ENCODE assay signal across 14 cellular contexts in the genomic region with DNA sequence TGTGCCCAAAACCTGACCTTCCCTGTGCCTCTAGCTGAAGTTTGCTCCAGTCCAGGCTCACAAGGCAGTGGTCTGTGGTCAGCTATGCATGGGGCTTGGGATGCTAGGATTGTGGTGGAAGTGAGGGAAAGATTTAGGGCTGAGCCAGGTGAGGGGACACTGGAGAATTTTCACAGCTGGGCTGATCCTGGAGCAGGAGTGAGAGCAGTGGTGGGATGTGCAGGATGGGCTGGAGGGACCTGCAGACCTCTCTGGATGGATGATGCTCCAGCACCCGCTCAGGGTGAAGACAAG. TPM values are rescaled to one million over a fixed set of nuclear protein-coding genes. Genes with fewer than 3 reads are reported as not detected.
DNase-seq lines count a peak whose midpoint lies in the region; ATAC-seq and TF ChIP-seq lines count a peak whose summit lies in the region.
"Had no signal": no experiment of that assay in that cellular context is flagged by ENCODE, and none has a peak within 500 bp of the region (broad histone marks: within the 10 kb centered on the region; RNA-seq: fewer than 3 reads in every experiment).

No MANE protein-coding gene starts in this region.

- H3F3A ChIP-seq in SK-N-SH (replicated peaks; ENCODE audit: insufficient read depth) = no peaks in the 10 kb centered on the region

- H3K27ac ChIP-seq in SK-N-SH (ENCODE audit: low read depth in 2 of 2, low read length in 1 of 2) (no peak overlapping the region), RWPE2 (ENCODE audit: poor library complexity, severe bottlenecking) (no peak overlapping the region), upper lobe of right lung (no peak overlapping the region), A673 (ENCODE audit: low read depth, low read length, poor library complexity, severe bottlenecking) (no peak overlapping the region)
- H3K27ac ChIP-seq: RWPE1 had no signal

- no peak overlapping the region for H3K4me2 ChIP-seq in SK-N-SH

- H3K79me2 ChIP-seq in SK-N-SH (ENCODE audit: insufficient read depth) = no peaks in the 10 kb centered on the region

- no peaks in the 10 kb centered on the region for H3K36me3 Mint-ChIP-seq in glutamatergic neuron (ENCODE audit: unreplicated experiment)
- H3K36me3 Mint-ChIP-seq: IgD-negative memory B cell had no signal

- H3K4me3 ChIP-seq in SK-N-SH (ENCODE audit: low read depth in 2 of 2, low read length in 1 of 2) (no peak overlapping the region), RWPE2 (ENCODE audit: severe bottlenecking) (no peak overlapping the region), upper lobe of right lung (no peak overlapping the region), A673 (ENCODE audit: low read depth, low read length, poor library complexity, severe bottlenecking) (no peak overlapping the region)

- no peak overlapping the region for H3K9ac ChIP-seq in SK-N-SH

- TF ChIP-seq CTCF in SK-N-SH (IDR thresholded peaks at IDR 0.05) (peak; percentile 1; the same call in 1 of the 2 replicates), RWPE2 (IDR thresholded peaks at IDR 0.05; ENCODE audit: poor library complexity, severe bottlenecking) (peak; percentile 23), glutamatergic neuron (IDR thresholded peaks at IDR 0.05; ENCODE audit: partially characterized antibody, unreplicated experiment) (peak; percentile 2), upper lobe of right lung (IDR thresholded peaks at IDR 0.05) (no peak), A673 (conservative IDR thresholded peaks at IDR 0.05; ENCODE audit: low read depth, low read length) (no peak; the same call in 1 of the 2 replicates)

- no TSS peak for BruUV-seq in A673 (replicated peaks; lab: Mats Ljungman, UMichigan)

- WGBS in SK-N-SH (ENCODE audit: low lambda C conversion rate) = 67% methylated on average over 1 of the region's 1 CpG

- H3K36me3 ChIP-seq in SK-N-SH (replicated peaks in 1 of 2; ENCODE audit: control insufficient read depth in 1 of 2, insufficient read depth in 2 of 2, low read length in 1 of 2) = no peaks in the 10 kb centered on the region
- no peaks in the 10 kb centered on the region for H3K36me3 ChIP-seq in RWPE2 (ENCODE audit: low read depth)
- H3K36me3 ChIP-seq in upper lobe of right lung = no peaks in the 10 kb centered on the region
- H3K36me3 ChIP-seq in A673 (ENCODE audit: insufficient read depth, low read length, poor library complexity, severe bottlenecking) = no peaks in the 10 kb centered on the region

- POLR2A ChIA-PET in SK-N-SH (lab: Yijun Ruan, JAX) = no interaction called here
- POLR2A ChIA-PET in A673 (lab: Charles Lee; ENCODE audit: low non-redundant PET) = no interaction called here

- DNase-seq in SK-N-SH (no peak), RWPE2 (ENCODE audit: low spot score) (no peak), glutamatergic neuron (no peak), upper lobe of right lung (no peak), EL (no peak), A673 (ENCODE audit: low spot score) (no peak)
- DNase-seq: 8988T, GOT3, NCI-H1694 treated with DMSO at 0.1 percent for 48 hours had no signal

- no peak for TF ChIP-seq RAD21 in SK-N-SH (IDR thresholded peaks at IDR 0.05; ENCODE audit: low read length)

- no peak overlapping the region for H3K4me3 Mint-ChIP-seq in glutamatergic neuron (ENCODE audit: unreplicated experiment)
- H3K4me3 Mint-ChIP-seq: B cell, IgD-negative memory B cell had no signal

- no peaks in the 10 kb centered on the region for H3K9me3 Mint-ChIP-seq in glutamatergic neuron (ENCODE audit: unreplicated experiment)
- H3K9me3 Mint-ChIP-seq: IgD-negative memory B cell had no signal

- CTCF ChIA-PET in SK-N-SH (lab: Yijun Ruan, JAX) (interaction anchor here (0.9 to 3.8 kb wide), 7 partner anchors 11 to 222 kb away, joined by 3 to 23 read pairs (median 5); no protein-coding TSS in a partner anchor), A673 (lab: Charles Lee) (no interaction called here)

- no peaks in the 10 kb centered on the region for H4K20me1 ChIP-seq in SK-N-SH (ENCODE audit: insufficient read depth)

- H3K27me3 Mint-ChIP-seq in glutamatergic neuron (ENCODE audit: unreplicated experiment) = no peaks in the 10 kb centered on the region
- H3K27me3 Mint-ChIP-seq: B cell had no signal

- TF ChIP-seq EP300 in SK-N-SH (IDR thresholded peaks at IDR 0.05; ENCODE audit: borderline replicate concordance in 1 of 2, low read depth in 1 of 2, low read length in 1 of 2) = no peak

- no peak overlapping the region for H3K27ac Mint-ChIP-seq in glutamatergic neuron (ENCODE audit: unreplicated experiment)
- H3K27ac Mint-ChIP-seq: B cell had no signal

- H3K4me1 Mint-ChIP-seq in glutamatergic neuron (ENCODE audit: low read depth, unreplicated experiment) = no peaks in the 10 kb centered on the region

- no peak overlapping the region for H2AFZ ChIP-seq in SK-N-SH (ENCODE audit: low read depth)

- H3K4me1 ChIP-seq in SK-N-SH (ENCODE audit: control insufficient read depth in 1 of 2, insufficient read depth in 2 of 2, low read depth in 1 of 2, low read length in 1 of 2) = no peaks in the 10 kb centered on the region
- no peaks in the 10 kb centered on the region for H3K4me1 ChIP-seq in RWPE2 (ENCODE audit: insufficient read depth, poor library complexity, severe bottlenecking)
- H3K4me1 ChIP-seq in upper lobe of right lung = no peaks in the 10 kb centered on the region
- no peaks in the 10 kb centered on the region for H3K4me1 ChIP-seq in A673 (ENCODE audit: insufficient read depth, low read length, poor library complexity, severe bottlenecking)

- H3K27me3 ChIP-seq in SK-N-SH (ENCODE audit: insufficient read depth) (no peaks in the 10 kb centered on the region), RWPE2 (ENCODE audit: insufficient read depth, poor library complexity, severe bottlenecking) (no peaks in the 10 kb centered on the region), upper lobe of right lung (no peaks in the 10 kb centered on the region), A673 (replicated peaks; ENCODE audit: insufficient read depth, low read depth, low read length, poor library complexity) (no peaks in the 10 kb centered on the region)

- H3K9me3 ChIP-seq in SK-N-SH = no peaks in the 10 kb centered on the region
- no peaks in the 10 kb centered on the region for H3K9me3 ChIP-seq in RWPE2 (ENCODE audit: severe bottlenecking)
- H3K9me3 ChIP-seq in upper lobe of right lung = no peaks in the 10 kb centered on the region
- H3K9me3 ChIP-seq in A673 (ENCODE audit: low read depth, low read length, poor library complexity, severe bottlenecking) = no peaks in the 10 kb centered on the region

- H3K9me2 ChIP-seq in SK-N-SH = no peaks in the 10 kb centered on the region

- intact Hi-C loops in upper lobe of right lung (cut with DNase I) (no loop called here), A673 (cut with micrococcal nuclease; ENCODE audit: unreplicated experiment) (no loop called here)

- ATAC-seq in SK-N-SH treated with all-trans-retinoic acid at 6 μM for 48 hours (no peak), RWPE2 (ENCODE audit: low read depth) (peak; percentile 44; the same call in 1 of the 3 replicates), upper lobe of right lung (peak; percentile 14), HG03521 (IDR thresholded peaks at IDR 0.05; ENCODE audit: unreplicated experiment) (no peak)

TF ChIP-seq in SK-N-SH, 30 proteins besides CTCF, POLR2A, EP300 and RAD21 (continues in another document):
- TF ChIP-seq, protein P1, sequence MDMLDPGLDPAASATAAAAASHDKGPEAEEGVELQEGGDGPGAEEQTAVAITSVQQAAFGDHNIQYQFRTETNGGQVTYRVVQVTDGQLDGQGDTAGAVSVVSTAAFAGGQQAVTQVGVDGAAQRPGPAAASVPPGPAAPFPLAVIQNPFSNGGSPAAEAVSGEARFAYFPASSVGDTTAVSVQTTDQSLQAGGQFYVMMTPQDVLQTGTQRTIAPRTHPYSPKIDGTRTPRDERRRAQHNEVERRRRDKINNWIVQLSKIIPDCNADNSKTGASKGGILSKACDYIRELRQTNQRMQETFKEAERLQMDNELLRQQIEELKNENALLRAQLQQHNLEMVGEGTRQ (IDR thresholded peaks at IDR 0.05; ENCODE audit: borderline replicate concordance, low read depth, low read length) = no peak
- TF ChIP-seq ELF1 (IDR thresholded peaks at IDR 0.05) (no peak), TCF12 (IDR thresholded peaks at IDR 0.05) (no peak)

TF ChIP-seq in SK-N-SH treated with all-trans-retinoic acid at 6 μM for 48 hours, 23 proteins besides CTCF, POLR2A, EP300 and RAD21 (continues in another document):
- TF ChIP-seq ESRRG (CRISPR knock-in tag; IDR thresholded peaks at IDR 0.05) = no peak
- no peak for TF ChIP-seq CSDC2 (CRISPR knock-in tag; IDR thresholded peaks at IDR 0.05)
- no peak for TF ChIP-seq TOX (CRISPR knock-in tag; IDR thresholded peaks at IDR 0.05; ENCODE audit: borderline replicate concordance)
- TF ChIP-seq OSR1 (CRISPR knock-in tag; IDR thresholded peaks at IDR 0.05) = no peak
- TF ChIP-seq ZNF70 (CRISPR knock-in tag; IDR thresholded peaks at IDR 0.05) = no peak
- TF ChIP-seq TCF4 (CRISPR knock-in tag; IDR thresholded peaks at IDR 0.05; ENCODE audit: borderline replicate concordance) = no peak
- TF ChIP-seq ZFP3 (CRISPR knock-in tag; IDR thresholded peaks at IDR 0.05) = no peak
- no peak for TF ChIP-seq RARB (CRISPR knock-in tag; IDR thresholded peaks at IDR 0.05)

RNA-seq across cellular contexts. Expression of a gene that starts 23.9 kb away (rescaled TPM):
- 28.4 and 30.8 TPM in 2 replicates for polyA plus RNA-seq in SK-N-SH (2012; rRNA removed)
- polyA plus RNA-seq in SK-N-SH (2012; cell fraction: cytosol; rRNA removed) = 12.9 and 16.9 TPM in 2 replicates
- polyA plus RNA-seq in SK-N-SH (2012; cell fraction: nucleus; rRNA removed) = 77.9 and 95.3 TPM in 2 replicates
- total RNA-seq in glutamatergic neuron (ENCODE audit: unreplicated experiment) = 71.0 TPM
- total RNA-seq in upper lobe of right lung = 79.5 TPM
- 105 and 121 TPM in 2 replicates for total RNA-seq in A673 (2021)

RNA-seq across cellular contexts. Expression of a gene that starts 38.5 kb away (rescaled TPM):
- 0.06 TPM in 1 of 2 replicates, not detected in the other for polyA plus RNA-seq in SK-N-SH (2012; rRNA removed)
- polyA plus RNA-seq in SK-N-SH (2012; cell fraction: cytosol; rRNA removed) = not detected in 2 replicates
- 0.18 and 0.20 TPM in 2 replicates for polyA plus RNA-seq in SK-N-SH (2012; cell fraction: nucleus; rRNA removed)
- total RNA-seq in glutamatergic neuron (ENCODE audit: unreplicated experiment) = not detected
- 16.7 TPM for total RNA-seq in upper lobe of right lung
- 0.83 and 0.88 TPM in 2 replicates for total RNA-seq in A673 (2021)

Comparison
In these comparisons a context has a peak if more than half of its experiments do, and no peak if none do; other contexts are left out.
1. CTCF ChIP-seq: peak in SK-N-SH (single experiment), RWPE2 (single experiment) and glutamatergic neuron (single experiment); none in upper lobe of right lung (single experiment) and A673 (single experiment).
2. ATAC-seq: peak in RWPE2 (single experiment) and upper lobe of right lung (single experiment); none in SK-N-SH treated with all-trans-retinoic acid at 6 μM for 48 hours (single experiment) and HG03521 (single experiment).